In the genomic region with DNA sequence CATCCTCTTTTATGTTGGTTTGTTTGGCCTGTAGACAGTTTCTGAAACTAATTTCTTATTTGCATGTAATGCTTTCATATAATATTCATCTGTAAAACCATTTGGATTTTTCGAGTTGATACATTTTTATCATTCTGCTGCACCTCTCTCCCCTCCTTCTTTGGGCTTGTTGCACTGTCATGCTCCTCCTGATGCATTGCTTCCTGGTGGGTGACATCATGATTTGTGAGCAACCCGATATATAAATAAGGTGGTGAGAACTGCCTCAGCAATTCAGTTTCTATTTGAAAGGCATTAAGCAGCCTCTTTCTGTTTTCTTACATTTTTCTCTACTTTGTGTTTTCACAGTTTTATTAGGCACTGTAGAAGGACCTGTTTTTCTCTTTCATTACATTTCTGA, we compare ENCODE assay signal across 8 cellular contexts.
DNase-seq lines count a peak whose midpoint lies in the region; ATAC-seq and TF ChIP-seq lines count a peak whose summit lies in the region.

No MANE protein-coding gene starts in this region.

- H3K4me3 ChIP-seq in GM12865 (ENCODE audit: low read depth, low read length) (no peak overlapping the region), fibroblast of the aortic adventitia (ENCODE audit: low read depth, low read length) (no peak overlapping the region)

- peak; percentile 41 for ATAC-seq in GM21529 (IDR thresholded peaks at IDR 0.05; ENCODE audit: unreplicated experiment)
- ATAC-seq in GM21447 (IDR thresholded peaks at IDR 0.05; ENCODE audit: unreplicated experiment): no peak

- TF ChIP-seq CTCF in GM12865 (IDR thresholded peaks at IDR 0.05; ENCODE audit: insufficient read depth, low read depth, low read length, missing control alignments) (no peak), fibroblast of the aortic adventitia (IDR thresholded peaks at IDR 0.05; ENCODE audit: insufficient read depth, low read length) (no peak)

- peak; percentile 82 for DNase-seq in GM12865 (ENCODE audit: low read depth)
- peak; percentile 61 for DNase-seq in M059J (ENCODE audit: low read depth)
- peak; percentile 54 for DNase-seq in fibroblast of the aortic adventitia (ENCODE audit: low read depth)
- no peak for DNase-seq in cerebellum (ENCODE audit: low spot score)
- DNase-seq in DMS 273 treated with DMSO at 0.1 percent for 48 hours (lab: John Stamatoyannopoulos, UW): no peak
- DNase-seq in stimulated activated CD8-positive, alpha-beta memory T cell treated with anti-CD3 and anti-CD28 coated beads, Interleukin-4, amount 100 ng/mL, for 48 hours: no peak

Comparison
In these comparisons a context has a peak if more than half of its experiments do, and no peak if none do; other contexts are left out.
1. DNase-seq: peak in GM12865 (single experiment), M059J (single experiment) and fibroblast of the aortic adventitia (single experiment); none in cerebellum (single experiment), DMS 273 treated with DMSO at 0.1 percent for 48 hours (single experiment) and stimulated activated CD8-positive, alpha-beta memory T cell treated with anti-CD3 and anti-CD28 coated beads, Interleukin-4, amount 100 ng/mL, for 48 hours (single experiment).